In genomic region chr11:67054851-67055523, GRCh38 we compare ENCODE assay signal across 1 cellular context.
TF ChIP-seq lines count a peak whose summit lies in the region.

No MANE protein-coding gene starts in this region.

TF ChIP-seq in HepG2, 621 proteins besides CTCF, POLR2A, EP300 and RAD21 (continued from another document and continues in another):
- TF ChIP-seq ZGPAT (CRISPR knock-in tag; IDR thresholded peaks at IDR 0.05) = peak; percentile 81
- no peak for TF ChIP-seq XRCC5 (optimal IDR thresholded peaks at IDR 0.05; ENCODE audit: low read length)
- peak; percentile 69; the same call in 1 of the 2 replicates for TF ChIP-seq ZNF572 (CRISPR knock-in tag; IDR thresholded peaks at IDR 0.05)
- peak; percentile 7; the same call in 1 of the 2 replicates for TF ChIP-seq ZBTB21 (CRISPR knock-in tag; IDR thresholded peaks at IDR 0.05)
- TF ChIP-seq ETV5 (CRISPR knock-in tag; IDR thresholded peaks at IDR 0.05; ENCODE audit: borderline replicate concordance) = no peak; the same call in 1 of the 2 replicates
- peak; percentile 28; the same call in 1 of the 2 replicates for TF ChIP-seq UBTF (CRISPR knock-in tag; IDR thresholded peaks at IDR 0.05)
- TF ChIP-seq HMG20A (CRISPR knock-in tag; IDR thresholded peaks at IDR 0.05; ENCODE audit: borderline replicate concordance) = peak; percentile 59; the same call in 1 of the 2 replicates
- TF ChIP-seq PRMT3 (CRISPR knock-in tag; IDR thresholded peaks at IDR 0.05; ENCODE audit: borderline replicate concordance, low read depth) = no peak
- peak; percentile 50; the same call in 1 of the 2 replicates for TF ChIP-seq KLF11 (CRISPR knock-in tag; IDR thresholded peaks at IDR 0.05)
- TF ChIP-seq MAF1 (CRISPR knock-in tag; IDR thresholded peaks at IDR 0.05; ENCODE audit: borderline replicate concordance) = peak; percentile 60; the same call in 1 of the 2 replicates
- TF ChIP-seq SKI (IDR thresholded peaks at IDR 0.05; ENCODE audit: partially characterized antibody) = peak; percentile 48
- TF ChIP-seq GPN1 (CRISPR knock-in tag; IDR thresholded peaks at IDR 0.05; ENCODE audit: borderline replicate concordance) = no peak
- peak; percentile 83 for TF ChIP-seq MLX (CRISPR knock-in tag; IDR thresholded peaks at IDR 0.05)
- peak; percentile 80 for TF ChIP-seq ARNTL (CRISPR knock-in tag; IDR thresholded peaks at IDR 0.05)
- peak; percentile 48; the same call in 1 of the 2 replicates for TF ChIP-seq HOXA5 (CRISPR knock-in tag; IDR thresholded peaks at IDR 0.05)
- no peak for TF ChIP-seq HNF4G (IDR thresholded peaks at IDR 0.05; ENCODE audit: borderline replicate concordance, low read depth, low read length)
- no peak for TF ChIP-seq HNF4G (CRISPR knock-in tag; IDR thresholded peaks at IDR 0.05; ENCODE audit: borderline replicate concordance, low read depth)
- peak; percentile 69; the same call in 1 of the 2 replicates for TF ChIP-seq RERE (CRISPR knock-in tag; IDR thresholded peaks at IDR 0.05; ENCODE audit: low read depth)
- TF ChIP-seq FOXA1 (IDR thresholded peaks at IDR 0.05) = no peak
- TF ChIP-seq FOXA1 (CRISPR knock-in tag; IDR thresholded peaks at IDR 0.05) = peak; percentile 79
- TF ChIP-seq ZNF570 (CRISPR knock-in tag; IDR thresholded peaks at IDR 0.05; ENCODE audit: borderline replicate concordance) = no peak
- TF ChIP-seq NFATC3 (CRISPR knock-in tag; IDR thresholded peaks at IDR 0.05) = no peak
- TF ChIP-seq REPIN1 (CRISPR knock-in tag; IDR thresholded peaks at IDR 0.05; ENCODE audit: borderline replicate concordance, low read depth) = 0 out of 2 replicates have a peak, but pooled peaks have one; percentile 43
- TF ChIP-seq ISL2 (CRISPR knock-in tag; IDR thresholded peaks at IDR 0.05) = peak; percentile 69
- no peak for TF ChIP-seq ZNF451 (CRISPR knock-in tag; IDR thresholded peaks at IDR 0.05)
- TF ChIP-seq FOXP1 (IDR thresholded peaks at IDR 0.05) = peak; percentile 69; the same call in 1 of the 2 replicates
- TF ChIP-seq FOXP1 (CRISPR knock-in tag; IDR thresholded peaks at IDR 0.05) = peak; percentile 76; the same call in 1 of the 2 replicates
- TF ChIP-seq GATA4 (IDR thresholded peaks at IDR 0.05; ENCODE audit: borderline replicate concordance, low read depth) = peak; percentile 82
- peak; percentile 85; the same call in 1 of the 2 replicates for TF ChIP-seq ZNF3 (CRISPR knock-in tag; IDR thresholded peaks at IDR 0.05)
- TF ChIP-seq ZMYM3 (CRISPR knock-in tag; IDR thresholded peaks at IDR 0.05) = peak; percentile 99
- TF ChIP-seq MTA1 (CRISPR knock-in tag; IDR thresholded peaks at IDR 0.05; ENCODE audit: borderline replicate concordance) = no peak
- peak; percentile 64; the same call in 1 of the 2 replicates for TF ChIP-seq ERF (CRISPR knock-in tag; IDR thresholded peaks at IDR 0.05)
- 0 out of 2 replicates have a peak, but pooled peaks have one; percentile 22 for TF ChIP-seq TFDP1 (CRISPR knock-in tag; IDR thresholded peaks at IDR 0.05; ENCODE audit: borderline replicate concordance)
- peak; percentile 62 for TF ChIP-seq MED1 (CRISPR knock-in tag; IDR thresholded peaks at IDR 0.05)
- TF ChIP-seq CBX2 (IDR thresholded peaks at IDR 0.05; ENCODE audit: low read depth, low read length) = no peak
- TF ChIP-seq CBX2 (CRISPR knock-in tag; IDR thresholded peaks at IDR 0.05; ENCODE audit: low read depth) = no peak
- no peak for TF ChIP-seq TAF15 (IDR thresholded peaks at IDR 0.05; ENCODE audit: low read depth, low read length, poor library complexity, severe bottlenecking)
- peak; percentile 47; the same call in 1 of the 2 replicates for TF ChIP-seq NCOR1 (IDR thresholded peaks at IDR 0.05; ENCODE audit: borderline replicate concordance, low read length)
- TF ChIP-seq ZFP90 (CRISPR knock-in tag; IDR thresholded peaks at IDR 0.05; ENCODE audit: borderline replicate concordance) = 0 out of 2 replicates have a peak, but pooled peaks have one; percentile 33
- TF ChIP-seq HHEX (CRISPR knock-in tag; IDR thresholded peaks at IDR 0.05) = peak; percentile 33; the same call in 1 of the 2 replicates
- peak; percentile 35; the same call in 1 of the 2 replicates for TF ChIP-seq KAT8 (CRISPR knock-in tag; IDR thresholded peaks at IDR 0.05)
- no peak for TF ChIP-seq SNAPC5 (CRISPR knock-in tag; IDR thresholded peaks at IDR 0.05; ENCODE audit: borderline replicate concordance)
- peak; percentile 100 for TF ChIP-seq CHD4 (IDR thresholded peaks at IDR 0.05; ENCODE audit: borderline replicate concordance, low read length)
- peak; percentile 52 for TF ChIP-seq SALL1 (CRISPR knock-in tag; IDR thresholded peaks at IDR 0.05)
- TF ChIP-seq RFX3 (CRISPR knock-in tag; IDR thresholded peaks at IDR 0.05) = peak; percentile 97
- peak; percentile 69; the same call in 1 of the 2 replicates for TF ChIP-seq MAZ (IDR thresholded peaks at IDR 0.05; ENCODE audit: borderline replicate concordance, low read depth, low read length)
- TF ChIP-seq MAZ (CRISPR knock-in tag; IDR thresholded peaks at IDR 0.05; ENCODE audit: low read depth) = peak; percentile 47; the same call in 1 of the 2 replicates
- TF ChIP-seq PBX3 (CRISPR knock-in tag; IDR thresholded peaks at IDR 0.05; ENCODE audit: borderline replicate concordance) = no peak
- TF ChIP-seq ATF7 (IDR thresholded peaks at IDR 0.05) = no peak
- no peak; the same call in 1 of the 2 replicates for TF ChIP-seq ATF7 (CRISPR knock-in tag; IDR thresholded peaks at IDR 0.05)
- TF ChIP-seq DMAP1 (CRISPR knock-in tag; IDR thresholded peaks at IDR 0.05) = 0 out of 2 replicates have a peak, but pooled peaks have one; percentile 26
- TF ChIP-seq ZMYM2 (CRISPR knock-in tag; IDR thresholded peaks at IDR 0.05) = peak; percentile 32; the same call in 1 of the 2 replicates
- peak; percentile 34; the same call in 1 of the 2 replicates for TF ChIP-seq ELF3 (CRISPR knock-in tag; IDR thresholded peaks at IDR 0.05)
- 0 out of 2 replicates have a peak, but pooled peaks have one; percentile 4 for TF ChIP-seq ZFY (CRISPR knock-in tag; IDR thresholded peaks at IDR 0.05)
- TF ChIP-seq ZNF281 (CRISPR knock-in tag; IDR thresholded peaks at IDR 0.05; ENCODE audit: borderline replicate concordance) = peak; percentile 66
- TF ChIP-seq ZNF782 (CRISPR knock-in tag; IDR thresholded peaks at IDR 0.05; ENCODE audit: borderline replicate concordance) = no peak
- 0 out of 2 replicates have a peak, but pooled peaks have one; percentile 18 for TF ChIP-seq TSC22D2 (CRISPR knock-in tag; IDR thresholded peaks at IDR 0.05; ENCODE audit: borderline replicate concordance)
- TF ChIP-seq YY1 (IDR thresholded peaks at IDR 0.05; ENCODE audit: insufficient read depth, insufficient replicate concordance, low read depth, low read length) = no peak
